In genomic region chr22:24707477-24707816, GRCh38 we compare ENCODE assay signal across 14 cellular contexts.
DNase-seq lines count a peak whose midpoint lies in the region; ATAC-seq, FAIRE-seq and TF ChIP-seq lines count a peak whose summit lies in the region.
"Had no signal": no experiment of that assay in that cellular context is flagged by ENCODE, and none has a peak within 500 bp of the region (broad histone marks: within the 10 kb centered on the region; RNA-seq: fewer than 3 reads in every experiment).

No MANE protein-coding gene starts in this region.

- TF ChIP-seq CTCF in HCT116 (IDR thresholded peaks at IDR 0.05 in 2 of 3, conservative IDR thresholded peaks at IDR 0.05 in 1 of 3; ENCODE audit: borderline replicate concordance in 1 of 3, insufficient read depth in 1 of 3, low read depth in 2 of 3, low read length in 2 of 3), result peak in 1 of 3 experiments; percentile 28; a peak in 1 of 6 replicates
- peak; percentile 50 for TF ChIP-seq CTCF in VCaP (conservative IDR thresholded peaks at IDR 0.05)
- peak; percentile 52 for TF ChIP-seq CTCF in HepG2 (CRISPR knock-in tag; IDR thresholded peaks at IDR 0.05)

- H4K20me1 ChIP-seq in HCT116 (ENCODE audit: insufficient read depth) (no peaks in the 10 kb centered on the region), HepG2 (ENCODE audit: insufficient read depth, low read length) (no peaks in the 10 kb centered on the region)

- ATAC-seq in HCT116, result peak; percentile 80
- ATAC-seq in HepG2, result peak; percentile 66
- ATAC-seq: gastrocnemius medialis had no signal

- H3K4me3 ChIP-seq in HCT116 (replicated peaks in 1 of 2; ENCODE audit: low read depth in 1 of 2, low read length in 2 of 2) (no peak overlapping the region), HepG2 (replicated peaks in 1 of 3; ENCODE audit: insufficient read depth in 1 of 3, low read depth in 2 of 3, low read length in 3 of 3) (no peak overlapping the region)
- H3K4me3 ChIP-seq: dorsolateral prefrontal cortex, gastrocnemius medialis had no signal

- H2AFZ ChIP-seq in HCT116 (ENCODE audit: low read depth, low read length, poor library complexity, severe bottlenecking) (peak overlapping the region; percentile 76), HepG2 (ENCODE audit: low read length) (no peak overlapping the region)

- no peak overlapping the region for H3K27ac ChIP-seq in HCT116 (ENCODE audit: low read depth, low read length)
- peak overlapping the region; percentile 15; the same call in 1 of the 2 replicates for H3K27ac ChIP-seq in VCaP
- H3K27ac ChIP-seq in HepG2 (ENCODE audit: extremely low read length, insufficient read depth, low read length), result no peak overlapping the region
- H3K27ac ChIP-seq: dorsolateral prefrontal cortex, gastrocnemius medialis had no signal

- H3K9ac ChIP-seq in HCT116 (ENCODE audit: low read length) (no peak overlapping the region), HepG2 (ENCODE audit: insufficient read depth, low read depth, low read length) (no peak overlapping the region)

- intact Hi-C loops in HCT116 (cut with micrococcal nuclease), result loop anchor here (2.0 kb wide), 1 partner anchor 13 kb away; no protein-coding TSS in a partner anchor
- intact Hi-C loops in HepG2 (cut with micrococcal nuclease; ENCODE audit: unreplicated experiment), result no loop called here

- TF ChIP-seq POLR2A in HCT116 (IDR thresholded peaks at IDR 0.05; ENCODE audit: borderline replicate concordance, extremely low read depth, insufficient read depth, insufficient read length), result no peak
- TF ChIP-seq POLR2A in HepG2 (IDR thresholded peaks at IDR 0.05; ENCODE audit: insufficient read depth in 1 of 2, low read depth in 2 of 2, low read length in 2 of 2), result no peak

- no peaks in the 10 kb centered on the region for H3K79me2 ChIP-seq in HCT116 (ENCODE audit: insufficient read depth, low read length)
- no peaks in the 10 kb centered on the region for H3K79me2 ChIP-seq in HepG2 (ENCODE audit: insufficient read depth, low read length)

- H3K27me3 ChIP-seq in HCT116 (ENCODE audit: insufficient read depth, low read length) (no peaks in the 10 kb centered on the region), HepG2 (ENCODE audit: control insufficient read depth in 1 of 2, insufficient read depth in 2 of 2, low read length in 2 of 2) (peaks cover 0 to 10% of the 10 kb centered on the region in 2 experiments; a peak in 2 of 5 replicates)
- H3K27me3 ChIP-seq: dorsolateral prefrontal cortex had no signal

- in situ Hi-C loops in HepG2 (cut with HindIII; ENCODE audit: extremely low pct_ligation_motif_present, low pct_unique_long_range_greater_than_20kb), result loop anchor here (5.0 kb wide), 1 partner anchor 45 kb away; no protein-coding TSS in a partner anchor

- H3K9me3 ChIP-seq in HCT116 (ENCODE audit: control insufficient read depth in 1 of 2, insufficient read depth in 1 of 2, low read depth in 1 of 2, low read length in 2 of 2) (no peaks in the 10 kb centered on the region), HepG2 (ENCODE audit: low read length) (no peaks in the 10 kb centered on the region)
- H3K9me3 ChIP-seq: gastrocnemius medialis had no signal

- TF ChIP-seq EP300 in HepG2 (IDR thresholded peaks at IDR 0.05; ENCODE audit: low read depth in 2 of 2, low read length in 2 of 2) (no peak), HepG2 (CRISPR knock-in tag; IDR thresholded peaks at IDR 0.05; ENCODE audit: borderline replicate concordance) (no peak)

- peaks cover 7 to 9% of the 10 kb centered on the region in 2 experiments for H3K4me1 ChIP-seq in HCT116 (ENCODE audit: control insufficient read depth in 1 of 2, insufficient read depth in 2 of 2, low read length in 2 of 2)
- peaks cover 17% of the 10 kb centered on the region for H3K4me1 ChIP-seq in HepG2 (ENCODE audit: insufficient read depth, low read length)
- H3K4me1 ChIP-seq: gastrocnemius medialis had no signal

- peak; percentile 52 for FAIRE-seq in HepG2 (lab: Jason Lieb, UNC)
- FAIRE-seq: GM12891 had no signal

- TF ChIP-seq RAD21 in HCT116 (IDR thresholded peaks at IDR 0.05; ENCODE audit: low read depth) (peak; percentile 14; the same call in 1 of the 2 replicates), HepG2 (CRISPR knock-in tag; IDR thresholded peaks at IDR 0.05) (no peak)

- H3K9me2 ChIP-seq in HCT116 (ENCODE audit: insufficient read depth), result no peaks in the 10 kb centered on the region

- H3K36me3 ChIP-seq in HCT116 (ENCODE audit: control insufficient read depth in 1 of 2, insufficient read depth in 2 of 2, low read length in 2 of 2) (no peaks in the 10 kb centered on the region), HepG2 (replicated peaks in 1 of 2; ENCODE audit: control insufficient read depth in 1 of 2, insufficient read depth in 2 of 2, low read length in 2 of 2) (no peaks in the 10 kb centered on the region)
- H3K36me3 ChIP-seq: gastrocnemius medialis had no signal

- POLR2A ChIA-PET in HCT116 (lab: Charles Lee), result no interaction called here
- POLR2A ChIA-PET in HepG2 (lab: Yijun Ruan, JAX), result no interaction called here

- peak; percentile 6 for DNase-seq in HCT116 (ENCODE audit: low read depth, low spot score)
- DNase-seq in NCI-H146 (lab: John Stamatoyannopoulos, UW), result peak; percentile 79
- no peak for DNase-seq in HepG2 (ENCODE audit: low spot score)
- no peak for DNase-seq in NCI-H774 (lab: John Stamatoyannopoulos, UW)
- DNase-seq in stimulated activated CD4-positive, alpha-beta T cell treated with anti-CD3 and anti-CD28 coated beads, Interleukin-2, amount 100 ng/mL, for 24 hours, result no peak
- DNase-seq in amniotic stem cell (lab: John Stamatoyannopoulos, UW), result no peak
- DNase-seq in T-helper 1 cell, result no peak
- DNase-seq: dorsolateral prefrontal cortex, gastrocnemius medialis, HFFc6, KG1, NCI-H524 treated with DMSO at 0.1 percent for 48 hours had no signal

- peak overlapping the region; percentile 47 for H3K4me2 ChIP-seq in HCT116 (ENCODE audit: low read length)
- no peak overlapping the region for H3K4me2 ChIP-seq in HepG2 (ENCODE audit: low read depth, low read length)

- BruUV-seq in HCT116 (replicated peaks; lab: Mats Ljungman, UMichigan) (no TSS peak), HepG2 (replicated peaks; lab: Mats Ljungman, UMichigan) (no TSS peak)

- CTCF ChIA-PET in HCT116 (lab: Charles Lee), result no interaction called here
- CTCF ChIA-PET in HepG2 (lab: Yijun Ruan, JAX; ENCODE audit: low intra/inter-chr PET ratio, low total read pairs), result no interaction called here

- RAD21 ChIA-PET in HCT116 (lab: Charles Lee; ENCODE audit: low non-redundant PET in 1 of 2, low total read pairs in 2 of 2, uncharacterized antibody in 2 of 2, unreplicated experiment in 2 of 2), result no interaction called here

- 13% methylated on average over 3 of the region's 6 CpGs for WGBS in HepG2 (ENCODE audit: low lambda C conversion rate)

TF ChIP-seq in HCT116, 20 proteins besides CTCF, POLR2A, EP300 and RAD21:
- no peak for TF ChIP-seq ZNF274 (IDR thresholded peaks at IDR 0.05; ENCODE audit: low read depth, low read length)
- TF ChIP-seq FOSL1 (IDR thresholded peaks at IDR 0.05; ENCODE audit: low read depth), result no peak
- no peak for TF ChIP-seq YY1 (IDR thresholded peaks at IDR 0.05; ENCODE audit: extremely low read depth, insufficient replicate concordance, low read depth, low read length)
TF ChIP-seq in HCT116: peak in this region for 0.

TF ChIP-seq in HepG2, 621 proteins besides CTCF, POLR2A, EP300 and RAD21 (continues in another document):
- TF ChIP-seq ZNF639 (CRISPR knock-in tag; conservative IDR thresholded peaks at IDR 0.05) (no peak), STAG1 (CRISPR knock-in tag; IDR thresholded peaks at IDR 0.05) (0 out of 2 replicates have a peak, but pooled peaks have one; percentile 18)

Comparison
In these comparisons a context has a peak if more than half of its experiments do, and no peak if none do; other contexts are left out.
1. DNase-seq: peak in HCT116 (single experiment) and NCI-H146 (single experiment); none in HepG2 (single experiment), NCI-H774 (single experiment), stimulated activated CD4-positive, alpha-beta T cell treated with anti-CD3 and anti-CD28 coated beads, Interleukin-2, amount 100 ng/mL, for 24 hours (0 of 2), amniotic stem cell (single experiment) and T-helper 1 cell (0 of 5).
2. Of the 20 proteins assayed by ChIP-seq in both HepG2 and HCT116: peak only in HepG2: none; only in HCT116: RAD21; in both: none; in neither: 18; mixed calls (peak in some experiments, not most) for 1.